ENCODE assay signal across 8 cellular contexts in the genomic region with DNA sequence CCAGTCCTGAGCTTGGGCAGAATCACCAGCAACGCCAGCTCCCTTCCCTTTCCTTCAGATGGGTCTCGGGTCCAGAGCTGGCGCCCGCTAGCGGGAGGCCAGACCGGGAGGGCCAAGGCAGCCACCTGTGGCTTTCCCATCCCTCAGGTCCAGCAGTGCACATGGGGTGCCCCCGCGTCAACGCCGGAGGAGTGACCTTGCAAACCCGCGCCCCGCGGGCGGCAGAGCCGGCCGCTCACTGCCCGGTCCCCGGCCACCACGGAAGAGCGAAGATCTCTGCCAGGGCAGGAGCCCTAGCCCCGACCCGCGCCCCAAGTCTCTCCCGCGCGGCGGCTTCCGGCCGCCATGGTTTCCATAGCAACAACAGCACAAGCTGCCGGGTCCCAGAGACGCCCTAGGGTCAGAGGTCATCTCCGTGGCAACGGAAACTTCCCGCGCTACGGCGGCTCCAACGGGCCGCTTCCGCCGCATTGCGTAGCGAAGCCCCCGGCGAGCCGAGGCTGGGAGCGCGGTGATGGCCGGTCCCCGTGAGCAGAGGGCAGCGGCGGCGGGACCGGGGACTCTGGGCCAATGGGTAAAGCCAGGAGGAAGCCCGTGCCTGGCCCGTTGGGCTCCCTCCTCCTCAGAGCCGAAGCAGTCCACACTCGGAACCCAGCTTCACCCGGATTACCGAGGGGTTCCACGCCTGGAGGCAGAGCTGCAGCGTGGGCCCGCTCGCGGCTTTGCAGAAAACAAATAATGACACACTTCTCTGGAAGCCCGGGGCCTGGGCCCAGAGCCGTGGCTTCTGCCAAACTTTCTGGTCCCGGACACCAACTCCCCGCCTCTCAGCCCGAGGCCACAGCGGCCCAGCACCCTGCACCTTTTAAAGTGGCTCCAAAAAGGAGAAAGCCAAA. TPM values are rescaled to one million over a fixed set of nuclear protein-coding genes. Genes with fewer than 3 reads are reported as not detected.
DNase-seq lines count a peak whose midpoint lies in the region; ATAC-seq and TF ChIP-seq lines count a peak whose summit lies in the region.

No MANE protein-coding gene starts in this region.

- peak in 7 of 12 donors; percentile 12 to 43 (median 30) for TF ChIP-seq CTCF in heart left ventricle (IDR thresholded peaks at IDR 0.05)
- TF ChIP-seq CTCF in parathyroid adenoma (IDR thresholded peaks at IDR 0.05): peak; percentile 14
- no peak for TF ChIP-seq CTCF in tibial artery (IDR thresholded peaks at IDR 0.05)

- peaks cover 0 to 13% (median 0%) of the 10 kb centered on the region in 9 donors for H3K27me3 ChIP-seq in heart left ventricle
- H3K27me3 ChIP-seq in parathyroid adenoma (ENCODE audit: control insufficient read depth, insufficient read depth, low read length): no peaks in the 10 kb centered on the region
- H3K27me3 ChIP-seq in tibial artery: peaks cover 0 to 3% of the 10 kb centered on the region in 2 donors

- intact Hi-C loops in heart left ventricle (cut with DNase I): loop anchor here in 5 of 10 donors (5.0 to 10.0 kb wide), 8 partner anchors 77 to 452 kb away; no protein-coding TSS in a partner anchor
- intact Hi-C loops in tibial artery (cut with DNase I; ENCODE audit: low total_unique reads): no loop called here

- peak; percentile 99 for ATAC-seq in GM21528 (IDR thresholded peaks at IDR 0.05; ENCODE audit: low FRiP score, unreplicated experiment)
- ATAC-seq in heart left ventricle: peak; percentile 89 to 99 (median 98)

- H3K9me3 ChIP-seq in heart left ventricle: no peaks in the 10 kb centered on the region
- H3K9me3 ChIP-seq in parathyroid adenoma (ENCODE audit: control insufficient read depth, low read length): no peaks in the 10 kb centered on the region
- H3K9me3 ChIP-seq in tibial artery: no peaks in the 10 kb centered on the region

- H3K4me1 ChIP-seq in heart left ventricle: peaks cover 0 to 17% (median 10%) of the 10 kb centered on the region in 12 donors
- H3K4me1 ChIP-seq in parathyroid adenoma: peaks cover 2% of the 10 kb centered on the region
- H3K4me1 ChIP-seq in tibial artery: peaks cover 0 to 6% (median under 1%) of the 10 kb centered on the region in 4 donors

- H3K4me2 ChIP-seq in parathyroid adenoma (ENCODE audit: low read length): peak overlapping the region; percentile 100

- TF ChIP-seq POLR2A in heart left ventricle (IDR thresholded peaks at IDR 0.05): peak in 1 of 2 donors; percentile 64

- peak overlapping the region; percentile 95 for H2AFZ ChIP-seq in parathyroid adenoma

- peak overlapping the region; percentile 29 to 92 (median 84) for H3K27ac ChIP-seq in heart left ventricle
- H3K27ac ChIP-seq in parathyroid adenoma: peak overlapping the region; percentile 72
- peak overlapping the region; percentile 79 to 84 for H3K27ac ChIP-seq in tibial artery

- 1 to 2% (median 1%) methylated on average over 35 to 72 of the region's 72 CpGs for WGBS in heart left ventricle, 4 donors

- H3K36me3 ChIP-seq in heart left ventricle: no peaks in the 10 kb centered on the region
- H3K36me3 ChIP-seq in parathyroid adenoma (ENCODE audit: control insufficient read depth, insufficient read depth, low read length): no peaks in the 10 kb centered on the region
- no peaks in the 10 kb centered on the region for H3K36me3 ChIP-seq in tibial artery

- H3K79me2 ChIP-seq in parathyroid adenoma: no peaks in the 10 kb centered on the region

- DNase-seq in DMS114 treated with DMSO at 0.1 percent for 48 hours (lab: John Stamatoyannopoulos, UW; ENCODE audit: unreplicated experiment) (peak; percentile 7), SK-MEL-5 (ENCODE audit: low read depth, low spot score) (peak; percentile 86), heart left ventricle (peak; percentile 95 to 97 (median 97)), tibial artery (peak; percentile 89 to 95)
- DNase-seq in Jurkat, Clone E6-1 (ENCODE audit: low read depth, low spot score): peak; percentile 94
- DNase-seq in activated naive CD8-positive, alpha-beta T cell treated with anti-CD3 and anti-CD28 coated beads, Interleukin-2, amount 50 U/mL, for 16 hours (ENCODE audit: low read depth, low spot score): peak; percentile 90

- in situ Hi-C loops in SK-MEL-5 (cut with HindIII; ENCODE audit: low pct_unique_long_range_greater_than_20kb, low sequenced_read_pairs): no loop called here

- H3K4me3 ChIP-seq in Jurkat, Clone E6-1 (ENCODE audit: low read length): peak overlapping the region; percentile 86
- peak overlapping the region; percentile 54 to 99 (median 83) for H3K4me3 ChIP-seq in heart left ventricle
- H3K4me3 ChIP-seq in parathyroid adenoma (ENCODE audit: low read depth, low read length): peak overlapping the region; percentile 91
- peak overlapping the region; percentile 82 to 85 for H3K4me3 ChIP-seq in tibial artery

- peak overlapping the region; percentile 53 for H3K9ac ChIP-seq in parathyroid adenoma

RNA-seq across cellular contexts. Expression of a gene that starts 7.4 kb away (rescaled TPM):
- polyA plus RNA-seq in Jurkat, Clone E6-1 (2012; ENCODE audit: insufficient read depth, insufficient read length): 0.80 TPM
- total RNA-seq in SK-MEL-5 (2014; rRNA removed; shearing (Covaris generic)): 16.5 and 17.9 TPM in 2 replicates
- polyA plus RNA-seq in SK-MEL-5 (2015; cell fraction: cytosol; rRNA removed): 3.1 and 5.7 TPM in 2 replicates
- 1.2 and 5.8 TPM in 2 replicates for polyA plus RNA-seq in SK-MEL-5 (2015; cell fraction: nucleus; rRNA removed)
- total RNA-seq in heart left ventricle: 1 to 10 TPM; 1.3 to 6.3 (median 4.6) TPM
- polyA plus RNA-seq in heart left ventricle: under 1 TPM; 0.14 to 0.80 TPM

Comparison
In these comparisons a context has a peak if more than half of its experiments do, and no peak if none do; other contexts are left out.
1. Peak in every context shown above with its lines: DNase-seq, ATAC-seq, H3K4me3 ChIP-seq and H3K27ac ChIP-seq.
2. DNase-seq: peak in every context shown above with its lines; median percentile 97 in heart left ventricle; 94 in Jurkat, Clone E6-1; 92 in tibial artery; 90 in activated naive CD8-positive, alpha-beta T cell treated with anti-CD3 and anti-CD28 coated beads, Interleukin-2, amount 50 U/mL, for 16 hours; 86 in SK-MEL-5; 7 in DMS114 treated with DMSO at 0.1 percent for 48 hours.
3. CTCF ChIP-seq: peak in heart left ventricle (7 of 12) and parathyroid adenoma (single experiment); none in tibial artery (0 of 2).